In genomic region chr1:1373051-1373450, GRCh38 we compare ENCODE assay signal across 13 cellular contexts. TPM values are rescaled to one million over a fixed set of nuclear protein-coding genes. Genes with fewer than 3 reads are reported as not detected.
DNase-seq lines count a peak whose midpoint lies in the region; ATAC-seq and TF ChIP-seq lines count a peak whose summit lies in the region.
"Had no signal": no experiment of that assay in that cellular context is flagged by ENCODE, and none has a peak within 500 bp of the region (broad histone marks: within the 10 kb centered on the region; RNA-seq: fewer than 3 reads in every experiment).

No MANE protein-coding gene starts in this region.

- no peaks in the 10 kb centered on the region for H4K20me1 ChIP-seq in neural cell (ENCODE audit: insufficient read depth)

- no peak overlapping the region for H3K9ac ChIP-seq in HUES64 (ENCODE audit: low read depth, low read length)
- H3K9ac ChIP-seq in neural cell (ENCODE audit: low read length), result no peak overlapping the region

- H3K4me1 ChIP-seq in CD8-positive, alpha-beta T cell (ENCODE audit: insufficient read depth, low read length), result peaks cover 33% of the 10 kb centered on the region
- peaks cover 7% of the 10 kb centered on the region; the same call in 1 of the 2 replicates for H3K4me1 ChIP-seq in HUES64 (ENCODE audit: insufficient read depth, low read length)

- H3K9me3 Mint-ChIP-seq in CD8-positive, alpha-beta T cell, result no peaks in the 10 kb centered on the region
- no peaks in the 10 kb centered on the region for H3K9me3 Mint-ChIP-seq in activated naive CD8-positive, alpha-beta T cell treated with anti-CD3 and anti-CD28 coated beads, Interleukin-2, amount 50 U/mL, for 24 hours

- POLR2A ChIA-PET in CD8-positive, alpha-beta T cell (lab: Charles Lee), result interaction anchor here (2.4 to 4.3 kb wide), 3 partner anchors 20 to 27 kb away, joined by 5 to 21 read pairs (median 13); partner anchors contain the start of gene CCNL2

- H3K36me3 ChIP-seq in CD8-positive, alpha-beta T cell (ENCODE audit: insufficient read depth, low read length), result no peaks in the 10 kb centered on the region
- H3K36me3 ChIP-seq in HUES64 (ENCODE audit: insufficient read depth, low read length) (peaks cover 10% of the 10 kb centered on the region), neural cell (ENCODE audit: insufficient read depth, low read length) (no peaks in the 10 kb centered on the region), MG63 (peaks cover 38% of the 10 kb centered on the region)

- peak overlapping the region; percentile 86 for H3K4me3 Mint-ChIP-seq in CD8-positive, alpha-beta T cell
- peak overlapping the region; percentile 85 for H3K4me3 Mint-ChIP-seq in activated naive CD8-positive, alpha-beta T cell treated with anti-CD3 and anti-CD28 coated beads, Interleukin-2, amount 50 U/mL, for 24 hours

- H3K9me3 ChIP-seq in CD8-positive, alpha-beta T cell (ENCODE audit: low read length), result no peaks in the 10 kb centered on the region
- H3K9me3 ChIP-seq in HUES64 (ENCODE audit: insufficient read depth, low read depth, low read length) (no peaks in the 10 kb centered on the region), neural cell (ENCODE audit: low read length) (no peaks in the 10 kb centered on the region), MG63 (no peaks in the 10 kb centered on the region)
- H3K9me3 ChIP-seq: right lobe of liver had no signal

- CTCF ChIA-PET in CD8-positive, alpha-beta T cell (lab: Charles Lee), result interaction anchor here (1.1 to 5.3 kb wide), 9 partner anchors 15 to 341 kb away, joined by 3 to 41 read pairs (median 6); partner anchors contain the start of genes ACAP3 and CCNL2

- ATAC-seq in CD8-positive, alpha-beta T cell, result no peak
- no peak for ATAC-seq in activated naive CD8-positive, alpha-beta T cell treated with anti-CD3 and anti-CD28 coated beads, Interleukin-2, amount 50 U/mL, for 24 hours
- ATAC-seq in HG02588 (IDR thresholded peaks at IDR 0.05; ENCODE audit: unreplicated experiment), result no peak
- ATAC-seq: esophagus mucosa, right lobe of liver had no signal

- no peak for TF ChIP-seq EP300 in neural cell (conservative IDR thresholded peaks at IDR 0.05; ENCODE audit: poor library complexity, severe bottlenecking)

- H3K27me3 Mint-ChIP-seq in CD8-positive, alpha-beta T cell (ENCODE audit: low read depth), result no peaks in the 10 kb centered on the region
- H3K27me3 Mint-ChIP-seq in activated naive CD8-positive, alpha-beta T cell treated with anti-CD3 and anti-CD28 coated beads, Interleukin-2, amount 50 U/mL, for 24 hours, result no peaks in the 10 kb centered on the region

- no peak overlapping the region for H2AFZ ChIP-seq in neural cell (ENCODE audit: low read depth, low read length)

- no peaks in the 10 kb centered on the region for H3K79me2 ChIP-seq in neural cell (replicated peaks; ENCODE audit: insufficient read depth, low read length)

- no peaks in the 10 kb centered on the region for H3K9me2 ChIP-seq in neural cell (ENCODE audit: insufficient read depth, low read length)

- TF ChIP-seq CTCF in CD8-positive, alpha-beta T cell (IDR thresholded peaks at IDR 0.05), result no peak
- TF ChIP-seq CTCF in neural cell (IDR thresholded peaks at IDR 0.05; ENCODE audit: poor library complexity, severe bottlenecking), result no peak

- H3K27ac Mint-ChIP-seq in CD8-positive, alpha-beta T cell, result peak overlapping the region; percentile 79
- no peak overlapping the region for H3K27ac Mint-ChIP-seq in activated naive CD8-positive, alpha-beta T cell treated with anti-CD3 and anti-CD28 coated beads, Interleukin-2, amount 50 U/mL, for 24 hours

- peaks cover 14% of the 10 kb centered on the region for H3K36me3 Mint-ChIP-seq in CD8-positive, alpha-beta T cell
- peaks cover 2% of the 10 kb centered on the region for H3K36me3 Mint-ChIP-seq in activated naive CD8-positive, alpha-beta T cell treated with anti-CD3 and anti-CD28 coated beads, Interleukin-2, amount 50 U/mL, for 24 hours (ENCODE audit: low read depth)

- H3K4me3 ChIP-seq in CD8-positive, alpha-beta T cell (ENCODE audit: low read depth, low read length), result no peak overlapping the region
- H3K4me3 ChIP-seq in HUES64 (ENCODE audit: low read length), result peak overlapping the region; percentile 92; the same call in 1 of the 2 replicates
- peak overlapping the region; percentile 98 for H3K4me3 ChIP-seq in neural cell (ENCODE audit: low read length)
- no peak overlapping the region; the same call in 1 of the 2 replicates for H3K4me3 ChIP-seq in MG63

- no peak for DNase-seq in CD8-positive, alpha-beta T cell
- DNase-seq in activated naive CD8-positive, alpha-beta T cell treated with anti-CD3 and anti-CD28 coated beads, Interleukin-2, amount 50 U/mL, for 24 hours, result no peak
- DNase-seq in MG63, result no peak
- DNase-seq in NCI-H1105 treated with DMSO at 0.1 percent for 48 hours (lab: John Stamatoyannopoulos, UW), result no peak
- DNase-seq: DMS53, HCEC 1CT, KBM-7, midbrain had no signal

- 96% methylated on average over 13 of the region's 13 CpGs for WGBS in HUES64

- no peaks in the 10 kb centered on the region for H3F3A ChIP-seq in neural cell (ENCODE audit: insufficient read depth, low read length, poor library complexity, severe bottlenecking)

- no peak overlapping the region for H3K4me2 ChIP-seq in neural cell (ENCODE audit: low read length)

- intact Hi-C loops in CD8-positive, alpha-beta T cell (cut with DNase I, micrococcal nuclease), result loop anchor here in 1 of 2 experiments (5.0 to 10.0 kb wide), 3 partner anchors 341 to 1019 kb away; partner anchors contain the start of genes CDK11A, MORN1 and RER1

- no peaks in the 10 kb centered on the region for H3K27me3 ChIP-seq in CD8-positive, alpha-beta T cell (ENCODE audit: insufficient read depth, low read length)
- H3K27me3 ChIP-seq in HUES64 (ENCODE audit: insufficient read depth, low read length) (no peaks in the 10 kb centered on the region), neural cell (ENCODE audit: insufficient read depth, low read depth, low read length) (no peaks in the 10 kb centered on the region), MG63 (no peaks in the 10 kb centered on the region)
- H3K27me3 ChIP-seq: right lobe of liver had no signal

- H3K4me1 Mint-ChIP-seq in CD8-positive, alpha-beta T cell (ENCODE audit: low read depth), result peaks cover 35% of the 10 kb centered on the region
- peaks cover 36% of the 10 kb centered on the region for H3K4me1 Mint-ChIP-seq in activated naive CD8-positive, alpha-beta T cell treated with anti-CD3 and anti-CD28 coated beads, Interleukin-2, amount 50 U/mL, for 24 hours

- H3K27ac ChIP-seq in CD8-positive, alpha-beta T cell (ENCODE audit: low read depth, low read length), result no peak overlapping the region
- H3K27ac ChIP-seq in HUES64 (ENCODE audit: low read depth, low read length), result no peak overlapping the region
- no peak overlapping the region for H3K27ac ChIP-seq in neural cell (ENCODE audit: low read length)
- H3K27ac ChIP-seq: right lobe of liver had no signal

- TF ChIP-seq RAD21 in neural cell (conservative IDR thresholded peaks at IDR 0.05), result no peak

TF ChIP-seq in neural cell, 6 proteins besides CTCF, POLR2A, EP300 and RAD21 (continues in another document):
- no peak for TF ChIP-seq POLR2AphosphoS5 (IDR thresholded peaks at IDR 0.05)
- TF ChIP-seq SMC3 (conservative IDR thresholded peaks at IDR 0.05; ENCODE audit: poor library complexity), result no peak
- no peak for TF ChIP-seq MXI1 (conservative IDR thresholded peaks at IDR 0.05; ENCODE audit: poor library complexity, severe bottlenecking)
- TF ChIP-seq TAF1 (IDR thresholded peaks at IDR 0.05; ENCODE audit: low read depth), result no peak
- no peak for TF ChIP-seq EZH2 (IDR thresholded peaks at IDR 0.05; ENCODE audit: borderline replicate concordance, insufficient read depth, low read length, poor library complexity, severe bottlenecking)

RNA-seq across cellular contexts. Expression of gene AURKAIP1, which starts 2.0 kb away (rescaled TPM):
- total RNA-seq in CD8-positive, alpha-beta T cell, result 10 to 100 TPM; 58.4 to 62.6 TPM
- 124 TPM for polyA plus RNA-seq in HUES64 (2013, experiment 1 of 2)
- polyA plus RNA-seq in HUES64 (2013, experiment 2 of 2), result 114 TPM
- 104 and 119 TPM in 2 replicates for polyA plus RNA-seq in neural cell
- polyA minus RNA-seq in neural cell, result 29.9 and 31.1 TPM in 2 replicates
- 94.2 and 226 TPM in 2 replicates for total RNA-seq in MG63 (2014; rRNA removed; shearing (Covaris generic); ENCODE audit: low replicate concordance)

RNA-seq across cellular contexts. Expression of gene MXRA8, which starts 14.7 kb away (rescaled TPM):
- 1 to 10 TPM; 7.5 to 9.3 TPM for total RNA-seq in CD8-positive, alpha-beta T cell
- polyA plus RNA-seq in HUES64 (2013, experiment 1 of 2), result 31.5 TPM
- 39.4 TPM for polyA plus RNA-seq in HUES64 (2013, experiment 2 of 2)
- polyA plus RNA-seq in neural cell, result 0.92 and 1.7 TPM in 2 replicates
- polyA minus RNA-seq in neural cell, result not detected in 2 replicates
- 259 and 316 TPM in 2 replicates for total RNA-seq in MG63 (2014; rRNA removed; shearing (Covaris generic); ENCODE audit: low replicate concordance)

RNA-seq across cellular contexts. Expression of gene DVL1, which starts 23.8 kb away (rescaled TPM):
- total RNA-seq in CD8-positive, alpha-beta T cell, result 10 to 100 TPM; 44.5 to 45.5 TPM
- polyA plus RNA-seq in HUES64 (2013, experiment 1 of 2), result 35.1 TPM
- polyA plus RNA-seq in HUES64 (2013, experiment 2 of 2), result 36.8 TPM
- 100 and 102 TPM in 2 replicates for polyA plus RNA-seq in neural cell
- 76.4 and 91.8 TPM in 2 replicates for polyA minus RNA-seq in neural cell
- total RNA-seq in MG63 (2014; rRNA removed; shearing (Covaris generic); ENCODE audit: low replicate concordance), result 55.3 and 107 TPM in 2 replicates

RNA-seq across cellular contexts. Expression of gene CCNL2, which starts 26.1 kb away (rescaled TPM):
- total RNA-seq in CD8-positive, alpha-beta T cell, result 100 to 1,000 TPM; 307 to 328 TPM
- polyA plus RNA-seq in HUES64 (2013, experiment 1 of 2), result 90.6 TPM
- polyA plus RNA-seq in HUES64 (2013, experiment 2 of 2), result 82.9 TPM
- 696 and 734 TPM in 2 replicates for polyA plus RNA-seq in neural cell
- 227 and 231 TPM in 2 replicates for polyA minus RNA-seq in neural cell
- 45.1 and 47.9 TPM in 2 replicates for total RNA-seq in MG63 (2014; rRNA removed; shearing (Covaris generic); ENCODE audit: low replicate concordance)

RNA-seq across cellular contexts. Expression of gene MRPL20, which starts 34.0 kb away (rescaled TPM):
- 10 to 100 TPM; 92.6 to 92.7 TPM for total RNA-seq in CD8-positive, alpha-beta T cell
- polyA plus RNA-seq in HUES64 (2013, experiment 1 of 2), result 147 TPM
- 128 TPM for polyA plus RNA-seq in HUES64 (2013, experiment 2 of 2)
- 168 and 204 TPM in 2 replicates for polyA plus RNA-seq in neural cell
- polyA minus RNA-seq in neural cell, result 57.1 and 64.8 TPM in 2 replicates
- total RNA-seq in MG63 (2014; rRNA removed; shearing (Covaris generic); ENCODE audit: low replicate concordance), result 32.0 and 55.2 TPM in 2 replicates

Comparison
In these comparisons a context has a peak if more than half of its experiments do, and no peak if none do; other contexts are left out.
1. H3K4me3 ChIP-seq: peak in HUES64 (single experiment) and neural cell (single experiment); none in CD8-positive, alpha-beta T cell (single experiment) and MG63 (single experiment).
2. RNA of gene MXRA8, which starts 14.7 kb away (total RNA-seq): 259 to 316 TPM in MG63; 7.5 to 9.3 TPM in CD8-positive, alpha-beta T cell; every median in the first group is over 10 times any median in the second.